In genomic region chr2:210189452-210190143, GRCh38 we compare ENCODE assay signal across 16 cellular contexts. TPM values are rescaled to one million over a fixed set of nuclear protein-coding genes. Genes with fewer than 3 reads are reported as not detected.
DNase-seq lines count a peak whose midpoint lies in the region; ATAC-seq, FAIRE-seq and TF ChIP-seq lines count a peak whose summit lies in the region.
"Had no signal": no experiment of that assay in that cellular context is flagged by ENCODE, and none has a peak within 500 bp of the region (broad histone marks: within the 10 kb centered on the region; RNA-seq: fewer than 3 reads in every experiment).

No MANE protein-coding gene starts in this region.

- ATAC-seq in HG03342 (IDR thresholded peaks at IDR 0.05; ENCODE audit: unreplicated experiment) = peak; percentile 63
- peak; percentile 36 for ATAC-seq in upper lobe of right lung
- no peak for ATAC-seq in HG02763 (IDR thresholded peaks at IDR 0.05; ENCODE audit: unreplicated experiment)

- no peak overlapping the region for H2BK15ac ChIP-seq in neuronal stem cell (ENCODE audit: low read length)

- H3K9me3 ChIP-seq in kidney (ENCODE audit: control insufficient read depth in 1 of 2, low read length in 2 of 2) (peaks cover 0 to 8% of the 10 kb centered on the region in 2 donors), upper lobe of right lung (peaks cover 6% of the 10 kb centered on the region), neuronal stem cell (replicated peaks in 1 of 2; ENCODE audit: control insufficient read depth in 2 of 2, insufficient read depth in 1 of 2, low read depth in 1 of 2, low read length in 2 of 2) (no peaks in the 10 kb centered on the region)

- H3K27ac ChIP-seq in kidney (ENCODE audit: low read depth in 2 of 2, low read length in 2 of 2) = peak overlapping the region; percentile 71 to 78
- H3K27ac ChIP-seq in upper lobe of right lung = no peak overlapping the region
- no peak overlapping the region for H3K27ac ChIP-seq in neuronal stem cell (replicated peaks; ENCODE audit: low read length)

- no peak overlapping the region for H3K23ac ChIP-seq in neuronal stem cell (ENCODE audit: low read depth, low read length, poor library complexity)

- peak overlapping the region in 1 of 2 donors; percentile 28 for H3K4me3 ChIP-seq in kidney (ENCODE audit: low read length in 2 of 2)
- H3K4me3 ChIP-seq in upper lobe of right lung = no peak overlapping the region
- no peak overlapping the region for H3K4me3 ChIP-seq in neuronal stem cell (ENCODE audit: low read length in 2 of 2)

- H3K4me1 ChIP-seq in kidney (ENCODE audit: control insufficient read depth in 1 of 2, insufficient read depth in 1 of 2, low read depth in 1 of 2, low read length in 2 of 2) (peaks cover 0 to 6% of the 10 kb centered on the region in 2 donors), upper lobe of right lung (no peaks in the 10 kb centered on the region), neuronal stem cell (ENCODE audit: control insufficient read depth in 2 of 2, insufficient read depth in 1 of 2, low read depth in 1 of 2, low read length in 2 of 2) (no peaks in the 10 kb centered on the region)

- H2BK5ac ChIP-seq in neuronal stem cell (ENCODE audit: low read length) = no peak overlapping the region

- H3K9ac ChIP-seq in kidney (ENCODE audit: low read length in 2 of 2) (peak overlapping the region in 1 of 2 donors; percentile 21), neuronal stem cell (ENCODE audit: low read depth, low read length, poor library complexity) (no peak overlapping the region)

- no peak overlapping the region for H3K4ac ChIP-seq in neuronal stem cell (ENCODE audit: low read length)

- H2AK5ac ChIP-seq in neuronal stem cell (ENCODE audit: low read depth, low read length) = no peak overlapping the region

- no peak overlapping the region for H2BK120ac ChIP-seq in neuronal stem cell (ENCODE audit: low read depth, low read length)

- no peak overlapping the region for H3K18ac ChIP-seq in neuronal stem cell (ENCODE audit: low read length)

- no peak for TF ChIP-seq CTCF in kidney (IDR thresholded peaks at IDR 0.05; ENCODE audit: borderline replicate concordance, extremely low read depth, insufficient read depth)
- no peak for TF ChIP-seq CTCF in upper lobe of right lung (IDR thresholded peaks at IDR 0.05)

- DNase-seq in DMS53 (lab: John Stamatoyannopoulos, UW) (peak; percentile 64), DMS53 treated with DMSO at 0.1 percent for 48 hours (lab: John Stamatoyannopoulos, UW; ENCODE audit: unreplicated experiment) (no peak), kidney (no peak), upper lobe of right lung (no peak), neuronal stem cell (ENCODE audit: low spot score) (no peak), GM03348 (ENCODE audit: low spot score) (no peak)
- DNase-seq: 8988T; aorta; CD4-positive, CD25-positive, alpha-beta regulatory T cell; EL; KBM-7; NCI-H2227 treated with DMSO at 0.1 percent for 48 hours; stimulated activated CD4-positive, alpha-beta T cell treated with anti-CD3 and anti-CD28 coated beads, Interleukin-12 subunit alpha, Interleukin-12 subunit beta, amount 100 ng/mL, for 4 hours had no signal

- H4K8ac ChIP-seq in neuronal stem cell (ENCODE audit: low read depth, low read length) = no peak overlapping the region

- H3K36me3 ChIP-seq in kidney (ENCODE audit: control insufficient read depth in 1 of 2, insufficient read depth in 2 of 2, low read length in 2 of 2) (no peaks in the 10 kb centered on the region), upper lobe of right lung (no peaks in the 10 kb centered on the region), neuronal stem cell (replicated peaks in 1 of 2; ENCODE audit: control insufficient read depth in 2 of 2, insufficient read depth in 2 of 2, low read length in 2 of 2) (no peaks in the 10 kb centered on the region)

- H3K14ac ChIP-seq in neuronal stem cell (ENCODE audit: low read length) = no peak overlapping the region

- no peak overlapping the region for H2AFZ ChIP-seq in neuronal stem cell (ENCODE audit: low read length)

- peak; percentile 93 for FAIRE-seq in kidney (lab: Jason Lieb, UNC)
- FAIRE-seq: H1 had no signal

- H2BK12ac ChIP-seq in neuronal stem cell (ENCODE audit: low read length) = no peak overlapping the region

- H3K79me1 ChIP-seq in neuronal stem cell (ENCODE audit: low read depth, low read length) = no peaks in the 10 kb centered on the region

- no peak overlapping the region for H3K4me2 ChIP-seq in neuronal stem cell (ENCODE audit: insufficient read depth, low read length, poor library complexity, severe bottlenecking)

- H3K27me3 ChIP-seq in upper lobe of right lung = no peaks in the 10 kb centered on the region
- H3K27me3 ChIP-seq in neuronal stem cell (ENCODE audit: control insufficient read depth in 3 of 3, insufficient read depth in 3 of 3, low read depth in 1 of 3, low read length in 3 of 3) = no peaks in the 10 kb centered on the region

- intact Hi-C loops in kidney (cut with DNase I) (no loop called here), upper lobe of right lung (cut with DNase I) (loop anchor here (10.0 kb wide), 1 partner anchor 125 kb away; no protein-coding TSS in a partner anchor)

- no CpG with 5 or more reads among the region's 1 CpG for WGBS in neuronal stem cell (ENCODE audit: extremely low coverage in 2 of 2, insufficient read length in 2 of 2, insufficient replicate concordance in 1 of 2), 2 donors

- H4K91ac ChIP-seq in neuronal stem cell (ENCODE audit: low read depth, low read length, poor library complexity) = no peak overlapping the region

RNA-seq across cellular contexts. Expression of gene KANSL1L, which starts 18.4 kb away (rescaled TPM):
- total RNA-seq in kidney (65.4 TPM), upper lobe of right lung (36.3 TPM)
- 11.6 TPM for polyA plus RNA-seq in kidney (ENCODE audit: insufficient read depth, low read depth, low replicate concordance)
- 15.6 TPM for polyA plus RNA-seq in neuronal stem cell (2013, experiment 1 of 2)
- 16.2 TPM for polyA plus RNA-seq in neuronal stem cell (2013, experiment 2 of 2)

RNA-seq across cellular contexts. Expression of gene ACADL, which starts 35.6 kb away (rescaled TPM):
- total RNA-seq in kidney (21.1 TPM), upper lobe of right lung (41.6 TPM)
- polyA plus RNA-seq in kidney (ENCODE audit: insufficient read depth, low read depth, low replicate concordance) = 15.7 TPM
- polyA plus RNA-seq in neuronal stem cell (2013, experiment 1 of 2) = 0.07 TPM
- polyA plus RNA-seq in neuronal stem cell (2013, experiment 2 of 2) = 0.03 TPM
- total RNA-seq: CD4-positive, CD25-positive, alpha-beta regulatory T cell had no signal
- polyA plus RNA-seq: CD4-positive, CD25-positive, alpha-beta regulatory T cell had no signal

Comparison
In these comparisons a context has a peak if more than half of its experiments do, and no peak if none do; other contexts are left out.
1. H3K27ac ChIP-seq: peak in kidney (2 of 2); none in upper lobe of right lung (single experiment) and neuronal stem cell (single experiment).